8 cellular contexts compared by ENCODE assay signal in genomic region chr1:1399187-1399869, GRCh38. TPM values are rescaled to one million over a fixed set of nuclear protein-coding genes. Genes with fewer than 3 reads are reported as not detected.
DNase-seq lines count a peak whose midpoint lies in the region; ATAC-seq and TF ChIP-seq lines count a peak whose summit lies in the region.

CCNL2 (minus strand) TSS chr1:1399335; CDS start chr1:1399306, 29 bp downstream.

- CTCF ChIA-PET in Calu3 (lab: Charles Lee): interaction anchor here (0.6 to 1.2 kb wide), 6 partner anchors 24 to 484 kb away, joined by 3 to 8 read pairs (median 4); partner anchors contain the start of gene AURKAIP1

- H3K27me3 ChIP-seq in HUES48 (ENCODE audit: control insufficient read depth, insufficient read depth, low read length): no peaks in the 10 kb centered on the region
- H3K27me3 ChIP-seq in NT2/D1 (ENCODE audit: insufficient read depth, insufficient read length): no peaks in the 10 kb centered on the region
- no peaks in the 10 kb centered on the region for H3K27me3 ChIP-seq in endodermal cell (ENCODE audit: control insufficient read depth, insufficient read depth, low read length, poor library complexity, severe bottlenecking)

- H3K4me1 Mint-ChIP-seq in Calu3 (ENCODE audit: low read depth, unreplicated experiment): no peaks in the 10 kb centered on the region
- H3K4me1 Mint-ChIP-seq in endodermal cell: peaks cover 25% of the 10 kb centered on the region

- intact Hi-C loops in Calu3 (cut with micrococcal nuclease; ENCODE audit: unreplicated experiment): no loop called here

- peaks cover 82% of the 10 kb centered on the region for H3K36me3 Mint-ChIP-seq in Calu3 (ENCODE audit: insufficient read depth, unreplicated experiment)
- peaks cover 67% of the 10 kb centered on the region for H3K36me3 Mint-ChIP-seq in endodermal cell (ENCODE audit: low read depth)

- H3K9ac ChIP-seq in HUES48 (ENCODE audit: low read depth, low read length) (peak within 1 kb of the TSS; percentile 96), NT2/D1 (ENCODE audit: insufficient read length, low read depth) (peak within 1 kb of the TSS; percentile 98), endodermal cell (ENCODE audit: extremely low read depth, low read length, poor library complexity, severe bottlenecking) (peak within 1 kb of the TSS; percentile 90)

- H3K9me3 ChIP-seq in HUES48 (ENCODE audit: control insufficient read depth, insufficient read depth, low read length) (no peaks in the 10 kb centered on the region), NT2/D1 (ENCODE audit: insufficient read depth, low read length) (no peaks in the 10 kb centered on the region), endodermal cell (ENCODE audit: control insufficient read depth, low read length) (no peaks in the 10 kb centered on the region), mesodermal cell (ENCODE audit: control insufficient read depth, low read length) (no peaks in the 10 kb centered on the region)

- WGBS in endodermal cell (ENCODE audit: insufficient coverage in 1 of 2, insufficient read length in 1 of 2), 2 experiments: 0% methylated on average over 49 to 86 of the region's 86 CpGs
- WGBS in mesodermal cell (ENCODE audit: insufficient coverage in 2 of 2), 2 experiments: 0% methylated on average over 79 to 85 of the region's 86 CpGs

- H3K4me3 ChIP-seq in HUES48 (ENCODE audit: low read depth, low read length) (peak within 1 kb of the TSS; percentile 84), NT2/D1 (ENCODE audit: insufficient read length, low read depth) (peak within 1 kb of the TSS; percentile 97), endodermal cell (ENCODE audit: low read length) (peak within 1 kb of the TSS; percentile 98), mesodermal cell (ENCODE audit: extremely low read depth, insufficient read depth, low read length, poor library complexity, severe bottlenecking) (peak within 1 kb of the TSS; percentile 95)

- H3K4me3 Mint-ChIP-seq in Calu3 (ENCODE audit: low read depth, unreplicated experiment) (peak within 1 kb of the TSS; percentile 84), endodermal cell (peak within 1 kb of the TSS; percentile 88)

- H3K36me3 ChIP-seq in HUES48 (ENCODE audit: control insufficient read depth, insufficient read depth, low read length) (peaks cover 68% of the 10 kb centered on the region), NT2/D1 (ENCODE audit: insufficient read depth, insufficient read length, low read length) (peaks cover 70% of the 10 kb centered on the region), endodermal cell (ENCODE audit: control insufficient read depth, insufficient read depth, low read length) (peaks cover 64% of the 10 kb centered on the region), mesodermal cell (ENCODE audit: control insufficient read depth, insufficient read depth, low read length) (peaks cover 72% of the 10 kb centered on the region)

- DNase-seq in Calu3 (peak; percentile 98), NT2/D1 (ENCODE audit: low read depth, low spot score) (peak; percentile 97), endodermal cell (peak; percentile 100)
- peak; percentile 95 for DNase-seq in activated CD8-positive, alpha-beta memory T cell treated with anti-CD3 and anti-CD28 coated beads, Interleukin-2, amount 50 U/mL, for 1 hour (ENCODE audit: extremely low read depth)
- DNase-seq in stimulated activated CD8-positive, alpha-beta memory T cell treated with anti-CD3 and anti-CD28 coated beads, Interleukin-15, amount 100 ng/mL, for 4 hours (ENCODE audit: low read depth in 2 of 2): peak; percentile 98 to 100

- no peak for TF ChIP-seq CTCF in Calu3 (IDR thresholded peaks at IDR 0.05; ENCODE audit: unreplicated experiment)
- TF ChIP-seq CTCF in endodermal cell (conservative IDR thresholded peaks at IDR 0.05): peak; percentile 73

- H3K4me1 ChIP-seq in HUES48 (ENCODE audit: control insufficient read depth, insufficient read depth, low read length) (peaks cover 7% of the 10 kb centered on the region), NT2/D1 (ENCODE audit: insufficient read depth, insufficient read length) (peaks cover 15% of the 10 kb centered on the region), endodermal cell (ENCODE audit: control insufficient read depth, insufficient read depth, low read length) (peaks cover 20% of the 10 kb centered on the region), mesodermal cell (ENCODE audit: control insufficient read depth, insufficient read depth, low read length, poor library complexity, severe bottlenecking) (peaks cover 26% of the 10 kb centered on the region)

- no TSS peak for BruUV-seq in Calu3 (replicated peaks; lab: Mats Ljungman, UMichigan)

- H3K27ac ChIP-seq in HUES48 (ENCODE audit: low read depth, low read length): peak within 1 kb of the TSS; percentile 91
- H3K27ac ChIP-seq in endodermal cell (ENCODE audit: low read depth, low read length): peak within 1 kb of the TSS; percentile 73
- peak within 1 kb of the TSS; percentile 72 for H3K27ac ChIP-seq in mesodermal cell (ENCODE audit: low read depth, low read length, severe bottlenecking)

- no peaks in the 10 kb centered on the region for H3K27me3 Mint-ChIP-seq in Calu3 (ENCODE audit: unreplicated experiment)
- H3K27me3 Mint-ChIP-seq in endodermal cell (ENCODE audit: insufficient read depth): no peaks in the 10 kb centered on the region

- H3K9me3 Mint-ChIP-seq in Calu3 (ENCODE audit: low read depth, unreplicated experiment) (no peaks in the 10 kb centered on the region), endodermal cell (no peaks in the 10 kb centered on the region)

- ATAC-seq in GM21390 (IDR thresholded peaks at IDR 0.05; ENCODE audit: unreplicated experiment): peak; percentile 91

- H3K27ac Mint-ChIP-seq in Calu3 (ENCODE audit: unreplicated experiment): peak within 1 kb of the TSS; percentile 90
- peak within 1 kb of the TSS; percentile 93 for H3K27ac Mint-ChIP-seq in endodermal cell

RNA-seq across cellular contexts. Expression of gene CCNL2, which starts in this region (rescaled TPM):
- total RNA-seq in Calu3 (2022) (166 and 172 TPM in 2 replicates), endodermal cell (100 to 1,000 TPM; 187 to 244 TPM)
- 255 TPM for polyA plus RNA-seq in endodermal cell (2013, experiment 1 of 2)
- polyA plus RNA-seq in endodermal cell (2013, experiment 2 of 2): 217 TPM
- polyA plus RNA-seq in mesodermal cell (2013, experiment 1 of 2): 176 TPM
- polyA plus RNA-seq in mesodermal cell (2013, experiment 2 of 2): 168 TPM

Comparison
In these comparisons a context has a peak if more than half of its experiments do, and no peak if none do; other contexts are left out.
1. Peak in every context shown above with its lines: DNase-seq, ATAC-seq, H3K4me3 ChIP-seq and H3K27ac ChIP-seq.